ENCODE assay signal across 8 cellular contexts in genomic region chr19:3556978-3557460, GRCh38. TPM values are rescaled to one million over a fixed set of nuclear protein-coding genes. Genes with fewer than 3 reads are reported as not detected.
A peak's percentile ranks its signal among the peaks of the same experiment; 100 is the strongest.
DNase-seq lines count a peak whose midpoint lies in the region; ATAC-seq, FAIRE-seq and TF ChIP-seq lines count a peak whose summit lies in the region.

No MANE protein-coding gene starts in this region.

- no peaks in the 10 kb centered on the region for H3K36me3 ChIP-seq in heart left ventricle
- peaks cover 1% of the 10 kb centered on the region for H3K36me3 ChIP-seq in bronchial epithelial cell (ENCODE audit: control insufficient read depth, insufficient read depth, low read length)

- peak in 1 of 4 donors; percentile 4 for ATAC-seq in heart left ventricle
- ATAC-seq in Right ventricle myocardium superior (ENCODE audit: poor library complexity), result no peak
- peak; percentile 34 for ATAC-seq in HG03457 (IDR thresholded peaks at IDR 0.05; ENCODE audit: unreplicated experiment)

- peaks cover 0 to 54% (median 28%) of the 10 kb centered on the region in 12 donors for H3K4me1 ChIP-seq in heart left ventricle

- no peak for TF ChIP-seq POLR2A in heart left ventricle (IDR thresholded peaks at IDR 0.05)

- no peak for FAIRE-seq in bronchial epithelial cell (lab: Jason Lieb, UNC)

- 0 to 3% (median 1%) methylated on average over 12 to 60 of the region's 60 CpGs for WGBS in heart left ventricle, 4 donors

- H3K27me3 ChIP-seq in heart left ventricle (no peaks in the 10 kb centered on the region), bronchial epithelial cell (ENCODE audit: control insufficient read depth, insufficient read depth, low read length) (no peaks in the 10 kb centered on the region)

- TF ChIP-seq CTCF in heart left ventricle (IDR thresholded peaks at IDR 0.05) (peak in 3 of 12 donors; percentile 7 to 18 (median 11)), WI38 (IDR thresholded peaks at IDR 0.05; ENCODE audit: low read depth, low read length) (0 out of 2 replicates have a peak, but pooled peaks have one; percentile 3), bronchial epithelial cell (IDR thresholded peaks at IDR 0.05; ENCODE audit: insufficient read depth, low read length, severe bottlenecking) (peak; percentile 31), GM10266 (IDR thresholded peaks at IDR 0.05; ENCODE audit: control insufficient read depth, insufficient read depth, low read depth, missing control alignments) (no peak)

- DNase-seq in heart left ventricle (no peak), Right ventricle myocardium superior (no peak), bronchial epithelial cell (ENCODE audit: low read depth) (peak; percentile 44), lung microvascular endothelial cell (ENCODE audit: low read depth in 2 of 2) (peak; percentile 44 to 58), GM10266 (ENCODE audit: extremely low spot score) (no peak)
- peak; percentile 75 for DNase-seq in stimulated activated CD8-positive, alpha-beta memory T cell treated with anti-CD3 and anti-CD28 coated beads, Interleukin-4, amount 100 ng/mL, for 48 hours

- no peaks in the 10 kb centered on the region for H3K9me3 ChIP-seq in heart left ventricle

- H3K4me3 ChIP-seq in heart left ventricle, result peak overlapping the region; percentile 66 to 99 (median 91)
- peak overlapping the region; percentile 87 for H3K4me3 ChIP-seq in WI38 (ENCODE audit: low read depth, low read length)
- peak overlapping the region; percentile 91 for H3K4me3 ChIP-seq in bronchial epithelial cell (ENCODE audit: low read depth, low read length)

- H3K27ac ChIP-seq in heart left ventricle, result peak overlapping the region; percentile 32 to 86 (median 72)

- intact Hi-C loops in heart left ventricle (cut with DNase I), result loop anchor here in 5 of 10 donors (2.0 to 10.0 kb wide), 4 partner anchors 16 to 158 kb away; partner anchors contain the start of gene HMG20B (in 2 of the 5)
- intact Hi-C loops in Right ventricle myocardium superior (cut with DNase I), result no loop called here

RNA-seq across cellular contexts. Expression of gene MFSD12, which starts 0.4 kb away (rescaled TPM):
- total RNA-seq in heart left ventricle, result 10 to 100 TPM; 15.7 to 62.8 (median 23.4) TPM
- polyA plus RNA-seq in heart left ventricle, result 10 to 100 TPM; 19.0 to 51.8 TPM
- 21.7 TPM for total RNA-seq in Right ventricle myocardium superior
- total RNA-seq in bronchial epithelial cell, result 46.3 and 59.1 TPM in 2 replicates
- total RNA-seq in lung microvascular endothelial cell, result 47.5 and 84.7 TPM in 2 replicates

RNA-seq across cellular contexts. Expression of gene HMG20B, which starts 15.7 kb away (rescaled TPM):
- 10 to 100 TPM; 24.8 to 65.6 (median 35.4) TPM for total RNA-seq in heart left ventricle
- 10 to 100 TPM; 48.8 to 68.6 TPM for polyA plus RNA-seq in heart left ventricle
- 34.4 TPM for total RNA-seq in Right ventricle myocardium superior
- total RNA-seq in bronchial epithelial cell, result 37.4 and 48.3 TPM in 2 replicates
- total RNA-seq in lung microvascular endothelial cell, result 59.1 and 60.5 TPM in 2 replicates

RNA-seq across cellular contexts. Expression of gene TEKTIP1, which starts 18.0 kb away (rescaled TPM):
- total RNA-seq in heart left ventricle (1 to 10 TPM in 3 of 9 donors, under 1 TPM in 3, not detected in 3; 0.63 to 1.8 (median 0.93) TPM), Right ventricle myocardium superior (0.46 TPM), bronchial epithelial cell (not detected in 2 replicates), lung microvascular endothelial cell (not detected in 2 replicates)
- not detected for polyA plus RNA-seq in heart left ventricle

RNA-seq across cellular contexts. Expression of gene GIPC3, which starts 28.3 kb away (rescaled TPM):
- total RNA-seq in heart left ventricle (1 to 10 TPM in 8 of 9 donors, under 1 TPM in 1; 1.00 to 3.3 (median 2.1) TPM), Right ventricle myocardium superior (2.2 TPM), bronchial epithelial cell (not detected in 2 replicates), lung microvascular endothelial cell (0.20 and 0.65 TPM in 2 replicates)
- 1 to 10 TPM; 1.2 TPM for polyA plus RNA-seq in heart left ventricle

RNA-seq across cellular contexts. Expression of gene TBXA2R, which starts 49.7 kb away (rescaled TPM):
- 1 to 10 TPM; 2.4 to 5.1 (median 2.9) TPM for total RNA-seq in heart left ventricle
- 1 to 10 TPM; 1.9 to 2.2 TPM for polyA plus RNA-seq in heart left ventricle
- total RNA-seq in Right ventricle myocardium superior, result 2.6 TPM
- total RNA-seq in bronchial epithelial cell, result not detected in 2 replicates
- 0.99 and 1.5 TPM in 2 replicates for total RNA-seq in lung microvascular endothelial cell

Comparison
In these comparisons a context has a peak if more than half of its experiments do, and no peak if none do; other contexts are left out.
1. DNase-seq: peak in bronchial epithelial cell (single experiment), lung microvascular endothelial cell (2 of 2) and stimulated activated CD8-positive, alpha-beta memory T cell treated with anti-CD3 and anti-CD28 coated beads, Interleukin-4, amount 100 ng/mL, for 48 hours (single experiment); none in heart left ventricle (0 of 5), Right ventricle myocardium superior (single experiment) and GM10266 (single experiment).
2. Peak in every context shown above with its lines, with median percentiles within 50 percentile points of each other: H3K4me3 ChIP-seq.